In the genomic region with DNA sequence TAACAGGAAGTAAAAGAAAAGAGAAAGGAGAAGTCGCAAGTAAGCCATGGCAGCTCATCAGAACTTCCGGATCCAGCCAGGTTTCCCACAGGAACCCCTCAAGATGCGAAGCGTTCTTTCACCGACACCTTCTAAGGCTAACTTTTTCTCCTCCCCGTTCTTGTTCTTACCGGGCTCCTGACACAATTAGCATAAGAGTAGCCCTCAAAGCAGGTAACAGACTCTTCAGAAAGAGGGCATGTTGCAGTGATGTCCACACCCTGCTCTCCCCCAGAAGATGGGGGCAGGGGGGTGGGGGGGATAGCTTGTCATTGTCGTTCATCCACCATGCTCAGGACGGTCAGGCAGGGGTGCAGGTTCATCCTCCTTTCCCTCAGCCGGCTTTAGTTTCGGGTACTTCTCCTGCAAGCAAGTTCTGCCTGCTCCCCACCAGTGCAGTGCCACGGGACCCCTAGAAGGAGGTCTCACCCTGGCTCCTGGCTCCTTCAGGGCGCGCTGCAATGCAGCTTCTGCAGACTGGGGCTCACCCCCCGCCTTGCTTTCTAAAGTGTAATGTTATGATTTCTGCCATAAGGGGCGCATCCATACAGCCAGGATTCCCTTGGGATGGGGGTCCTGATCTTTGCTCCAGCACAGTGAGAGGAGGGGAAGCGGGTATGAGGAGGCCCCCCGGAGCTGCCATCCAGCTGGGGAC, we compare ENCODE assay signal across 2 cellular contexts.
TF ChIP-seq lines count a peak whose summit lies in the region.

No MANE protein-coding gene starts in this region.

TF ChIP-seq in H1, 55 proteins besides CTCF, POLR2A, EP300 and RAD21:
- TF ChIP-seq SIN3A (conservative IDR thresholded peaks at IDR 0.05 in 1 of 2, IDR thresholded peaks at IDR 0.05 in 1 of 2; ENCODE audit: low read depth in 1 of 2, low read length in 2 of 2), result no peak
- 0 out of 2 replicates have a peak, but pooled peaks have one; percentile 6 for TF ChIP-seq YY1 (IDR thresholded peaks at IDR 0.05; ENCODE audit: low read depth, low read length)
- 0 out of 2 replicates have a peak, but pooled peaks have one; percentile 18 for TF ChIP-seq SRF (IDR thresholded peaks at IDR 0.05; ENCODE audit: low read depth, low read length)
- TF ChIP-seq HDAC2 (IDR thresholded peaks at IDR 0.05; ENCODE audit: borderline replicate concordance in 1 of 2, low read depth in 2 of 2, low read length in 2 of 2), result 0 out of 4 replicates have a peak, but pooled peaks of 1 of the 2 experiments have one; percentile 39
- TF ChIP-seq GABPA (IDR thresholded peaks at IDR 0.05; ENCODE audit: borderline replicate concordance, insufficient read depth, low read length), result no peak
- peak; percentile 24 for TF ChIP-seq TAF7 (optimal IDR thresholded peaks at IDR 0.05; ENCODE audit: borderline replicate concordance, low read depth, low read length)
- TF ChIP-seq CREB1 (IDR thresholded peaks at IDR 0.05), result 0 out of 2 replicates have a peak, but pooled peaks have one; percentile 14
- TF ChIP-seq BCL11A (IDR thresholded peaks at IDR 0.05; ENCODE audit: low read depth in 2 of 2, low read length in 2 of 2), result no peak
TF ChIP-seq in H1: peak in this region for 5.

TF ChIP-seq in neural cell, 6 proteins besides CTCF, POLR2A, EP300 and RAD21:
- TF ChIP-seq, protein P1, sequence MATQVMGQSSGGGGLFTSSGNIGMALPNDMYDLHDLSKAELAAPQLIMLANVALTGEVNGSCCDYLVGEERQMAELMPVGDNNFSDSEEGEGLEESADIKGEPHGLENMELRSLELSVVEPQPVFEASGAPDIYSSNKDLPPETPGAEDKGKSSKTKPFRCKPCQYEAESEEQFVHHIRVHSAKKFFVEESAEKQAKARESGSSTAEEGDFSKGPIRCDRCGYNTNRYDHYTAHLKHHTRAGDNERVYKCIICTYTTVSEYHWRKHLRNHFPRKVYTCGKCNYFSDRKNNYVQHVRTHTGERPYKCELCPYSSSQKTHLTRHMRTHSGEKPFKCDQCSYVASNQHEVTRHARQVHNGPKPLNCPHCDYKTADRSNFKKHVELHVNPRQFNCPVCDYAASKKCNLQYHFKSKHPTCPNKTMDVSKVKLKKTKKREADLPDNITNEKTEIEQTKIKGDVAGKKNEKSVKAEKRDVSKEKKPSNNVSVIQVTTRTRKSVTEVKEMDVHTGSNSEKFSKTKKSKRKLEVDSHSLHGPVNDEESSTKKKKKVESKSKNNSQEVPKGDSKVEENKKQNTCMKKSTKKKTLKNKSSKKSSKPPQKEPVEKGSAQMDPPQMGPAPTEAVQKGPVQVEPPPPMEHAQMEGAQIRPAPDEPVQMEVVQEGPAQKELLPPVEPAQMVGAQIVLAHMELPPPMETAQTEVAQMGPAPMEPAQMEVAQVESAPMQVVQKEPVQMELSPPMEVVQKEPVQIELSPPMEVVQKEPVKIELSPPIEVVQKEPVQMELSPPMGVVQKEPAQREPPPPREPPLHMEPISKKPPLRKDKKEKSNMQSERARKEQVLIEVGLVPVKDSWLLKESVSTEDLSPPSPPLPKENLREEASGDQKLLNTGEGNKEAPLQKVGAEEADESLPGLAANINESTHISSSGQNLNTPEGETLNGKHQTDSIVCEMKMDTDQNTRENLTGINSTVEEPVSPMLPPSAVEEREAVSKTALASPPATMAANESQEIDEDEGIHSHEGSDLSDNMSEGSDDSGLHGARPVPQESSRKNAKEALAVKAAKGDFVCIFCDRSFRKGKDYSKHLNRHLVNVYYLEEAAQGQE (IDR thresholded peaks at IDR 0.05; ENCODE audit: borderline replicate concordance), result no peak
- TF ChIP-seq MXI1 (conservative IDR thresholded peaks at IDR 0.05; ENCODE audit: poor library complexity, severe bottlenecking) (no peak), TAF1 (IDR thresholded peaks at IDR 0.05; ENCODE audit: low read depth) (no peak), SMC3 (conservative IDR thresholded peaks at IDR 0.05; ENCODE audit: poor library complexity) (no peak), EZH2 (IDR thresholded peaks at IDR 0.05; ENCODE audit: borderline replicate concordance, insufficient read depth, low read length, poor library complexity, severe bottlenecking) (no peak), POLR2AphosphoS5 (IDR thresholded peaks at IDR 0.05) (no peak)
